ENCODE assay signal across 13 cellular contexts in the genomic region with DNA sequence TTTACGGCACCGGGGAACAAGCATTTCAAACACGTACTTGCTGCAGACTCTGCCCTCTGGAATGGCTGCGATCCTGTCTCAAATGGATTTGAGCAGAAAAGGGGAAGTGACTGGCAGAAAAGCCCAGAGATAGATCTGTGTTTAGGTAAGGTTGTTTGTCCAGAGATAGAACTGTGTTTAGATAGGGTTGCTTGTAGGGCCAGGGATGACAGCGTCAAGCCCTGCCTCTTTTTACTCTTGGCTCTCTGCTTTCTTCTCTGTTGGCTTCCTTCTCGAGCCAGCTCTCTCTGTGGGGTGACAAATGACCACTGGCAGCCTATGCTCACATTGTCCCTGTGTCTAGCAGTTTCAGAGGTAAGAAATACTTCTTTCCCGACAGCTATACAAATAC. TPM values are rescaled to one million over a fixed set of nuclear protein-coding genes. Genes with fewer than 3 reads are reported as not detected.
DNase-seq lines count a peak whose midpoint lies in the region; ATAC-seq and TF ChIP-seq lines count a peak whose summit lies in the region.
"Had no signal": no experiment of that assay in that cellular context is flagged by ENCODE, and none has a peak within 500 bp of the region (broad histone marks: within the 10 kb centered on the region; RNA-seq: fewer than 3 reads in every experiment).

No MANE protein-coding gene starts in this region.

- intact Hi-C loops in left ventricle myocardium inferior (cut with micrococcal nuclease), result no loop called here
- intact Hi-C loops in psoas muscle (cut with DNase I), result loop anchor here in 1 of 2 donors (5.0 kb wide), 1 partner anchor 42 kb away; no protein-coding TSS in a partner anchor

- peaks cover 15% of the 10 kb centered on the region for H3K4me1 Mint-ChIP-seq in WTC11

- no peak for ATAC-seq in WTC11
- peak; percentile 20 to 53 (median 22) for ATAC-seq in psoas muscle
- no peak for ATAC-seq in GM21390 (IDR thresholded peaks at IDR 0.05; ENCODE audit: unreplicated experiment)

- no peaks in the 10 kb centered on the region for H3K9me3 ChIP-seq in left ventricle myocardium inferior (replicated peaks)
- H3K9me3 ChIP-seq in psoas muscle, result no peaks in the 10 kb centered on the region
- H3K9me3 ChIP-seq: SK-N-SH had no signal

- no peak overlapping the region for H3K4me3 ChIP-seq in NB4 (ENCODE audit: low read depth, low read length)
- H3K4me3 ChIP-seq in left ventricle myocardium inferior, result peak overlapping the region; percentile 4
- peak overlapping the region; percentile 32 for H3K4me3 ChIP-seq in psoas muscle

- no peak for TF ChIP-seq CTCF in NB4 (IDR thresholded peaks at IDR 0.05; ENCODE audit: low read depth, low read length)
- no peak for TF ChIP-seq CTCF in WTC11 (IDR thresholded peaks at IDR 0.05)
- TF ChIP-seq CTCF in left ventricle myocardium inferior (IDR thresholded peaks at IDR 0.05; ENCODE audit: borderline replicate concordance), result no peak
- TF ChIP-seq CTCF in psoas muscle (IDR thresholded peaks at IDR 0.05), result no peak

- TF ChIP-seq POLR2A in NB4 (IDR thresholded peaks at IDR 0.05; ENCODE audit: extremely low read depth, insufficient read length), result no peak

- no peaks in the 10 kb centered on the region for H3K27me3 ChIP-seq in left ventricle myocardium inferior (ENCODE audit: low read depth)
- H3K27me3 ChIP-seq in psoas muscle (ENCODE audit: insufficient read depth in 3 of 3, low read length in 2 of 3), result no peaks in the 10 kb centered on the region

- no peaks in the 10 kb centered on the region for H3K27me3 Mint-ChIP-seq in WTC11 (ENCODE audit: low read depth)

- H3K27ac ChIP-seq in left ventricle myocardium inferior (replicated peaks), result peak overlapping the region; percentile 99
- peak overlapping the region; percentile 90 for H3K27ac ChIP-seq in psoas muscle

- DNase-seq in NB4 (ENCODE audit: low read depth), result peak; percentile 60
- no peak for DNase-seq in WTC11 (ENCODE audit: low spot score)
- no peak for DNase-seq in left ventricle myocardium inferior
- no peak for DNase-seq in psoas muscle
- no peak for DNase-seq in AG08396 (ENCODE audit: low spot score)
- no peak for DNase-seq in Ammon's horn (ENCODE audit: low spot score)
- DNase-seq in stimulated activated CD8-positive, alpha-beta memory T cell treated with anti-CD3 and anti-CD28 coated beads, Interleukin-4, amount 100 ng/mL, for 48 hours, result no peak
- DNase-seq: activated CD8-positive, alpha-beta memory T cell treated with anti-CD3 and anti-CD28 coated beads, Interleukin-2, amount 50 U/mL, for 4 hours; KG1; mesenchymal stem cell; NCI-H2227 treated with DMSO at 0.1 percent for 48 hours; SK-N-SH had no signal

- peaks cover 9% of the 10 kb centered on the region for H3K36me3 ChIP-seq in left ventricle myocardium inferior
- H3K36me3 ChIP-seq in psoas muscle (ENCODE audit: insufficient read depth in 1 of 2, low read depth in 1 of 2), result peaks cover 3 to 19% of the 10 kb centered on the region in 2 donors

- 49 to 68% (median 50%) methylated on average over 7 of the region's 7 CpGs for WGBS in psoas muscle, 3 donors

- H3K36me3 Mint-ChIP-seq in WTC11, result peaks cover 19% of the 10 kb centered on the region

- peak overlapping the region; percentile 4; the same call in 1 of the 2 replicates for H3K27ac Mint-ChIP-seq in WTC11

- H3K9me3 Mint-ChIP-seq in WTC11, result no peaks in the 10 kb centered on the region

- CTCF ChIA-PET in WTC11 (lab: Charles Lee), result interaction anchor here (1.0 kb wide), 1 partner anchor 222 kb away, joined by 3 read pairs; no protein-coding TSS in a partner anchor

- POLR2A ChIA-PET in WTC11 (lab: Charles Lee), result no interaction called here

- H3K4me1 ChIP-seq in left ventricle myocardium inferior, result peaks cover 80% of the 10 kb centered on the region
- peaks cover 72% of the 10 kb centered on the region for H3K4me1 ChIP-seq in psoas muscle

- H3K4me3 Mint-ChIP-seq in WTC11, result no peak overlapping the region

TF ChIP-seq in WTC11, 78 proteins besides CTCF, POLR2A, EP300 and RAD21 (continues in another document):
- TF ChIP-seq ELF4 (CRISPR knock-in tag; IDR thresholded peaks at IDR 0.05; ENCODE audit: low read depth), result no peak
- no peak for TF ChIP-seq ZNF671 (CRISPR knock-in tag; IDR thresholded peaks at IDR 0.05)
- no peak for TF ChIP-seq ZSCAN18 (CRISPR knock-in tag; IDR thresholded peaks at IDR 0.05)
- no peak for TF ChIP-seq ZNF396 (CRISPR knock-in tag; IDR thresholded peaks at IDR 0.05; ENCODE audit: borderline replicate concordance)
- no peak for TF ChIP-seq E2F4 (CRISPR knock-in tag; IDR thresholded peaks at IDR 0.05; ENCODE audit: borderline replicate concordance, low read depth)
- TF ChIP-seq CBFB (CRISPR knock-in tag; IDR thresholded peaks at IDR 0.05; ENCODE audit: low read depth), result no peak
- TF ChIP-seq SP1 (CRISPR knock-in tag; conservative IDR thresholded peaks at IDR 0.05), result no peak
- TF ChIP-seq NR1H2 (CRISPR knock-in tag; IDR thresholded peaks at IDR 0.05), result no peak
- TF ChIP-seq, protein P1, sequence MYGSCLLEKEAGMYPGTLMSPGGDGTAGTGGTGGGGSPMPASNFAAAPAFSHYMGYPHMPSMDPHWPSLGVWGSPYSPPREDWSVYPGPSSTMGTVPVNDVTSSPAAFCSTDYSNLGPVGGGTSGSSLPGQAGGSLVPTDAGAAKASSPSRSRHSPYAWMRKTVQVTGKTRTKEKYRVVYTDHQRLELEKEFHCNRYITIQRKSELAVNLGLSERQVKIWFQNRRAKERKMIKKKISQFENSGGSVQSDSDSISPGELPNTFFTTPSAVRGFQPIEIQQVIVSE (CRISPR knock-in tag; IDR thresholded peaks at IDR 0.05; ENCODE audit: borderline replicate concordance), result no peak
- TF ChIP-seq EMX1 (CRISPR knock-in tag; IDR thresholded peaks at IDR 0.05), result no peak
- TF ChIP-seq FOXP1 (CRISPR knock-in tag; IDR thresholded peaks at IDR 0.05; ENCODE audit: borderline replicate concordance), result no peak
- TF ChIP-seq ZNF219 (CRISPR knock-in tag; IDR thresholded peaks at IDR 0.05; ENCODE audit: borderline replicate concordance), result no peak
- TF ChIP-seq ZNF281 (CRISPR knock-in tag; IDR thresholded peaks at IDR 0.05), result no peak
- TF ChIP-seq NFATC4 (CRISPR knock-in tag; IDR thresholded peaks at IDR 0.05), result no peak
- TF ChIP-seq CREB1 (CRISPR knock-in tag; IDR thresholded peaks at IDR 0.05), result no peak
- TF ChIP-seq SOX15 (CRISPR knock-in tag; IDR thresholded peaks at IDR 0.05), result no peak

RNA-seq across cellular contexts. Expression of gene DGLUCY, which starts 11.4 kb away (rescaled TPM):
- total RNA-seq in WTC11 (2021) (35.4 to 38.7 TPM (median 36.9 TPM) in 3 replicates), left ventricle myocardium inferior (220 TPM), psoas muscle (100 to 1,000 TPM in 2 of 4 donors, 10 to 100 TPM in 2; 77.5 to 135 (median 98.7) TPM)
- 10 to 100 TPM; 20.4 to 53.1 (median 43.2) TPM for polyA plus RNA-seq in psoas muscle

Comparison
In these comparisons a context has a peak if more than half of its experiments do, and no peak if none do; other contexts are left out.
1. ATAC-seq: peak in psoas muscle (4 of 4); none in WTC11 (single experiment) and GM21390 (single experiment).